Comparison of ENCODE assay signal across 20 cellular contexts in the genomic region with DNA sequence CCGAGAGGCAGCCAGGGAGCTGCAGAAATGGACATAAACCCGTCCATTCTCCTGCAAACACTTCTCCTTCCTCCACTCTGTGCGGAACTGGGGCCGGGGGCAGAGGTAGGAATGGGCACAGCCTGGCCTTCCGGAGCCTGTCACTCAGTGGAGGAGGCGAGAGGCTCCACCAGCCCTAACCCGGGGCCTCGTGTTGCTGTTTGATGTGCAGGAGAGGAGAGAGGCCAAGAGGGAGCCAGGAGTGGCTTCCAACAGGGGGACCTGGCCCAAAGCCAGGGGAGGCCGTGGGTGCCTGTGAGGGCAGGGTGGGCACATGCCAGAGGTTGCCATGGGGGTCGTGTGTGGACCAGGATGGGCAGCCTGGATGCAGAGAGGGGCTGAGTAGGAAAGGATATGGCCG.
A peak's percentile ranks its signal among the peaks of the same experiment; 100 is the strongest.
DNase-seq lines count a peak whose midpoint lies in the region; ATAC-seq, FAIRE-seq and TF ChIP-seq lines count a peak whose summit lies in the region.
"Had no signal": no experiment of that assay in that cellular context is flagged by ENCODE, and none has a peak within 500 bp of the region (broad histone marks: within the 10 kb centered on the region; RNA-seq: fewer than 3 reads in every experiment).

No MANE protein-coding gene starts in this region.

- TF ChIP-seq CTCF in HepG2 (CRISPR knock-in tag; IDR thresholded peaks at IDR 0.05), result no peak
- TF ChIP-seq CTCF in right lobe of liver (IDR thresholded peaks at IDR 0.05), result no peak
- no peak for TF ChIP-seq CTCF in osteoblast (IDR thresholded peaks at IDR 0.05; ENCODE audit: extremely low read depth, low read depth, low read length)

- no peak for TF ChIP-seq RAD21 in HepG2 (CRISPR knock-in tag; IDR thresholded peaks at IDR 0.05)

- H3K4me2 ChIP-seq in HepG2 (ENCODE audit: low read depth, low read length) (no peak overlapping the region), osteoblast (ENCODE audit: insufficient read depth, low read length) (no peak overlapping the region)

- H3K36me3 ChIP-seq in HepG2 (replicated peaks in 1 of 2; ENCODE audit: control insufficient read depth in 1 of 2, insufficient read depth in 2 of 2, low read length in 2 of 2) (no peaks in the 10 kb centered on the region), right lobe of liver (no peaks in the 10 kb centered on the region), osteoblast (ENCODE audit: insufficient read depth, low read length) (no peaks in the 10 kb centered on the region)
- H3K36me3 ChIP-seq: BLaER1 had no signal

- peak; percentile 20 for DNase-seq in NCI-H345 (lab: John Stamatoyannopoulos, UW)
- DNase-seq in NCI-H345 treated with DMSO at 0.1 percent for 48 hours (lab: John Stamatoyannopoulos, UW; ENCODE audit: unreplicated experiment), result no peak
- DNase-seq in HepG2 (ENCODE audit: low spot score), result no peak
- no peak for DNase-seq in right lobe of liver
- DNase-seq in osteoblast (ENCODE audit: insufficient read length, low spot score, missing footprints), result peak; percentile 65
- DNase-seq in NCI-H526 treated with DMSO at 0.1 percent for 48 hours (lab: John Stamatoyannopoulos, UW), result no peak
- DNase-seq: 8988T; CD4-positive, alpha-beta memory T cell; DMS153; DMS79; GDM1; GM23248; HCEC 1CT had no signal

- CTCF ChIA-PET in HepG2 (lab: Yijun Ruan, JAX; ENCODE audit: low intra/inter-chr PET ratio, low total read pairs), result no interaction called here

- TF ChIP-seq EP300 in HepG2 (IDR thresholded peaks at IDR 0.05; ENCODE audit: low read depth in 2 of 2, low read length in 2 of 2) (no peak), HepG2 (CRISPR knock-in tag; IDR thresholded peaks at IDR 0.05; ENCODE audit: borderline replicate concordance) (no peak)

- POLR2A ChIA-PET in HepG2 (lab: Yijun Ruan, JAX), result no interaction called here

- H3K9me3 ChIP-seq in HepG2 (ENCODE audit: low read length) (no peaks in the 10 kb centered on the region), right lobe of liver (no peaks in the 10 kb centered on the region), osteoblast (ENCODE audit: low read depth, low read length) (no peaks in the 10 kb centered on the region)
- H3K9me3 ChIP-seq: BLaER1 had no signal

- H3K79me2 ChIP-seq in HepG2 (ENCODE audit: insufficient read depth, low read length) (no peaks in the 10 kb centered on the region), osteoblast (ENCODE audit: insufficient read depth, low read length) (no peaks in the 10 kb centered on the region)

- H4K20me1 ChIP-seq in HepG2 (ENCODE audit: insufficient read depth, low read length), result no peaks in the 10 kb centered on the region
- H4K20me1 ChIP-seq in osteoblast (ENCODE audit: insufficient read depth, low read length), result no peaks in the 10 kb centered on the region
- H4K20me1 ChIP-seq: BLaER1 had no signal

- H3K27me3 ChIP-seq in HepG2 (ENCODE audit: control insufficient read depth in 1 of 2, insufficient read depth in 2 of 2, low read length in 2 of 2) (no peaks in the 10 kb centered on the region), right lobe of liver (no peaks in the 10 kb centered on the region), osteoblast (ENCODE audit: insufficient read depth, low read length) (no peaks in the 10 kb centered on the region)
- H3K27me3 ChIP-seq: BLaER1 had no signal

- H3K4me1 ChIP-seq in HepG2 (ENCODE audit: insufficient read depth, low read length) (peaks cover 47% of the 10 kb centered on the region), right lobe of liver (no peaks in the 10 kb centered on the region), osteoblast (ENCODE audit: insufficient read depth, low read length) (no peaks in the 10 kb centered on the region)

- no peak overlapping the region for H3K27ac ChIP-seq in HepG2 (ENCODE audit: extremely low read length, insufficient read depth, low read length)
- no peak overlapping the region for H3K27ac ChIP-seq in right lobe of liver
- no peak overlapping the region for H3K27ac ChIP-seq in osteoblast (ENCODE audit: low read depth, low read length)
- H3K27ac ChIP-seq: BLaER1, GM23248, HL-60 had no signal

- ATAC-seq in HepG2 (no peak), right lobe of liver (no peak), HG02970 (IDR thresholded peaks at IDR 0.05; ENCODE audit: low FRiP score, unreplicated experiment) (no peak)

- in situ Hi-C loops in HepG2 (cut with HindIII; ENCODE audit: extremely low pct_ligation_motif_present, low pct_unique_long_range_greater_than_20kb), result loop anchor here (25.0 kb wide), 1 partner anchor 234 kb away; the partner anchor contains the start of gene PRDM16

- no peak overlapping the region for H3K4me3 ChIP-seq in HepG2 (replicated peaks in 1 of 3; ENCODE audit: insufficient read depth in 1 of 3, low read depth in 2 of 3, low read length in 3 of 3)
- no peak overlapping the region for H3K4me3 ChIP-seq in right lobe of liver
- no peak overlapping the region for H3K4me3 ChIP-seq in osteoblast (ENCODE audit: insufficient read depth, low read length)
- H3K4me3 ChIP-seq: BLaER1, GM23248 had no signal

- no peak overlapping the region for H2AFZ ChIP-seq in HepG2 (ENCODE audit: low read length)
- no peak overlapping the region for H2AFZ ChIP-seq in osteoblast (ENCODE audit: low read length)
- H2AFZ ChIP-seq: GM23248 had no signal

- no peak for FAIRE-seq in HepG2 (lab: Jason Lieb, UNC)
- FAIRE-seq: GM12892, GM18507, H54, HTR-8/SVneo had no signal

- TF ChIP-seq POLR2A in HepG2 (IDR thresholded peaks at IDR 0.05; ENCODE audit: insufficient read depth in 1 of 2, low read depth in 2 of 2, low read length in 2 of 2) (no peak), right lobe of liver (IDR thresholded peaks at IDR 0.05) (no peak)

- BruUV-seq in HepG2 (replicated peaks; lab: Mats Ljungman, UMichigan), result no TSS peak

- intact Hi-C loops in HepG2 (cut with micrococcal nuclease; ENCODE audit: unreplicated experiment), result no loop called here
- intact Hi-C loops in right lobe of liver (cut with DNase I), result no loop called here

- WGBS in HepG2 (ENCODE audit: low lambda C conversion rate), result 88% methylated on average over 8 of the region's 11 CpGs
- 34% methylated on average over 3 of the region's 11 CpGs for WGBS in right lobe of liver (ENCODE audit: insufficient coverage, low coverage, low lambda C conversion rate, missing lambda C conversion rate)

- no peak overlapping the region for H3K9ac ChIP-seq in HepG2 (ENCODE audit: insufficient read depth, low read depth, low read length)
- H3K9ac ChIP-seq: BLaER1, GM23248 had no signal

TF ChIP-seq in HepG2, 621 proteins besides CTCF, POLR2A, EP300 and RAD21:
- TF ChIP-seq, protein P1, sequence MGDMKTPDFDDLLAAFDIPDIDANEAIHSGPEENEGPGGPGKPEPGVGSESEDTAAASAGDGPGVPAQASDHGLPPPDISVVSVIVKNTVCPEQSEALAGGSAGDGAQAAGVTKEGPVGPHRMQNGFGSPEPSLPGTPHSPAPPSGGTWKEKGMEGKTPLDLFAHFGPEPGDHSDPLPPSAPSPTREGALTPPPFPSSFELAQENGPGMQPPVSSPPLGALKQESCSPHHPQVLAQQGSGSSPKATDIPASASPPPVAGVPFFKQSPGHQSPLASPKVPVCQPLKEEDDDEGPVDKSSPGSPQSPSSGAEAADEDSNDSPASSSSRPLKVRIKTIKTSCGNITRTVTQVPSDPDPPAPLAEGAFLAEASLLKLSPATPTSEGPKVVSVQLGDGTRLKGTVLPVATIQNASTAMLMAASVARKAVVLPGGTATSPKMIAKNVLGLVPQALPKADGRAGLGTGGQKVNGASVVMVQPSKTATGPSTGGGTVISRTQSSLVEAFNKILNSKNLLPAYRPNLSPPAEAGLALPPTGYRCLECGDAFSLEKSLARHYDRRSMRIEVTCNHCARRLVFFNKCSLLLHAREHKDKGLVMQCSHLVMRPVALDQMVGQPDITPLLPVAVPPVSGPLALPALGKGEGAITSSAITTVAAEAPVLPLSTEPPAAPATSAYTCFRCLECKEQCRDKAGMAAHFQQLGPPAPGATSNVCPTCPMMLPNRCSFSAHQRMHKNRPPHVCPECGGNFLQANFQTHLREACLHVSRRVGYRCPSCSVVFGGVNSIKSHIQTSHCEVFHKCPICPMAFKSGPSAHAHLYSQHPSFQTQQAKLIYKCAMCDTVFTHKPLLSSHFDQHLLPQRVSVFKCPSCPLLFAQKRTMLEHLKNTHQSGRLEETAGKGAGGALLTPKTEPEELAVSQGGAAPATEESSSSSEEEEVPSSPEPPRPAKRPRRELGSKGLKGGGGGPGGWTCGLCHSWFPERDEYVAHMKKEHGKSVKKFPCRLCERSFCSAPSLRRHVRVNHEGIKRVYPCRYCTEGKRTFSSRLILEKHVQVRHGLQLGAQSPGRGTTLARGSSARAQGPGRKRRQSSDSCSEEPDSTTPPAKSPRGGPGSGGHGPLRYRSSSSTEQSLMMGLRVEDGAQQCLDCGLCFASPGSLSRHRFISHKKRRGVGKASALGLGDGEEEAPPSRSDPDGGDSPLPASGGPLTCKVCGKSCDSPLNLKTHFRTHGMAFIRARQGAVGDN (CRISPR knock-in tag; IDR thresholded peaks at IDR 0.05), result 0 out of 2 replicates have a peak, but pooled peaks have one; percentile 5
- TF ChIP-seq ATRX (CRISPR knock-in tag; IDR thresholded peaks at IDR 0.05; ENCODE audit: borderline replicate concordance), result no peak

Comparison
In these comparisons a context has a peak if more than half of its experiments do, and no peak if none do; other contexts are left out.
1. DNase-seq: peak in NCI-H345 (single experiment) and osteoblast (single experiment); none in NCI-H345 treated with DMSO at 0.1 percent for 48 hours (single experiment), HepG2 (single experiment), right lobe of liver (0 of 3) and NCI-H526 treated with DMSO at 0.1 percent for 48 hours (single experiment).